1 cellular context compared by ENCODE assay signal in the genomic region with DNA sequence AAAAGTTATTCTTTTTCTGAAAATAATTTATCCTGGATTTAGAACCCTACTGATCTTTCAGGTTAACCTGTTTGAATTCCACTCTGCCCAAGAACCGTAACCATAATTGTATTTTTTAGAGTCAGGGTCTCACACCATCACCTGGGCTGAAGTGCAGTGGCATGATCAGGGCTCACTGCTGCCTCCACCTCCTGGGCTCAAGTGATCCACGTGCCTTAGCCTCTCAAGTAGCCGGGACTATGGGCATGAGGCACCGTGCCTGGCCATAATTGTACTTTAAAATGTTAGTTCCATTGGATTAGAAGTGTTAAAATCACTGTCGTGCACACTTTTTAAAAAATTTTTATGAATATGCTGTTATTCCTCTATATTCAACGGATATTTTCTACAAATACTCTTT.
TF ChIP-seq lines count a peak whose summit lies in the region.

No MANE protein-coding gene starts in this region.

TF ChIP-seq in GM23338, 12 proteins besides CTCF, POLR2A, EP300 and RAD21 (continued from another document):
- no peak for TF ChIP-seq ZNF462 (CRISPR knock-in tag; IDR thresholded peaks at IDR 0.05)
- no peak for TF ChIP-seq ZNF114 (CRISPR knock-in tag; IDR thresholded peaks at IDR 0.05)
- TF ChIP-seq CREB1 (CRISPR knock-in tag; IDR thresholded peaks at IDR 0.05; ENCODE audit: low read depth), result no peak
